ENCODE assay signal across 1 cellular context in the genomic region with DNA sequence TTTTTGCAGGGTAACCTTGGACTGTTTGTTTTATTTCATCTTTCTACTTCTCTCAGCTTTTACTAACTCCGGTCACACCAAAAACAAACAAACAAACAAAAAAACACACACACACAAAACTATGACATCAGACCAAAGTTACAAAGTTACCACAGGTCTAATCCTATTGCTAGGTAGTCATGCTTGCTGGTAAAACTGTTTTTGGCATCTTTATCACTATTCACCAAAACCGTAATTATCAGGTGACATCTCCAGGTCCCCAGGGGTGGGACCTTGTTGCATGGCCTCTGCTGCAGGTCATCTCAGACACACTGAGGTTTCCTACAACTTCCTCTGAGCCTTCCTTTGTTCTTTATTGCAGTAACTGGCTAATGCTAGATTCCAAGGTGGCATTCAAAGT.
TF ChIP-seq lines count a peak whose summit lies in the region.

No MANE protein-coding gene starts in this region.

TF ChIP-seq in GM23338, 12 proteins besides CTCF, POLR2A, EP300 and RAD21 (continued from another document):
- TF ChIP-seq EZH2 (IDR thresholded peaks at IDR 0.05; ENCODE audit: low read depth, unreplicated experiment) (no peak), ZNF331 (CRISPR knock-in tag; IDR thresholded peaks at IDR 0.05; ENCODE audit: low read depth) (no peak), POLR2AphosphoS5 (IDR thresholded peaks at IDR 0.05; ENCODE audit: low read depth) (no peak), CREB1 (CRISPR knock-in tag; IDR thresholded peaks at IDR 0.05; ENCODE audit: low read depth) (no peak), EZH2phosphoT487 (IDR thresholded peaks at IDR 0.05; ENCODE audit: unreplicated experiment) (no peak), NANOG (IDR thresholded peaks at IDR 0.05; ENCODE audit: borderline replicate concordance) (no peak), JUNB (IDR thresholded peaks at IDR 0.05; ENCODE audit: unreplicated experiment) (no peak)
- TF ChIP-seq, protein P1, sequence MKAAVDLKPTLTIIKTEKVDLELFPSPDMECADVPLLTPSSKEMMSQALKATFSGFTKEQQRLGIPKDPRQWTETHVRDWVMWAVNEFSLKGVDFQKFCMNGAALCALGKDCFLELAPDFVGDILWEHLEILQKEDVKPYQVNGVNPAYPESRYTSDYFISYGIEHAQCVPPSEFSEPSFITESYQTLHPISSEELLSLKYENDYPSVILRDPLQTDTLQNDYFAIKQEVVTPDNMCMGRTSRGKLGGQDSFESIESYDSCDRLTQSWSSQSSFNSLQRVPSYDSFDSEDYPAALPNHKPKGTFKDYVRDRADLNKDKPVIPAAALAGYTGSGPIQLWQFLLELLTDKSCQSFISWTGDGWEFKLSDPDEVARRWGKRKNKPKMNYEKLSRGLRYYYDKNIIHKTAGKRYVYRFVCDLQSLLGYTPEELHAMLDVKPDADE (IDR thresholded peaks at IDR 0.05): no peak
- TF ChIP-seq, protein P2, sequence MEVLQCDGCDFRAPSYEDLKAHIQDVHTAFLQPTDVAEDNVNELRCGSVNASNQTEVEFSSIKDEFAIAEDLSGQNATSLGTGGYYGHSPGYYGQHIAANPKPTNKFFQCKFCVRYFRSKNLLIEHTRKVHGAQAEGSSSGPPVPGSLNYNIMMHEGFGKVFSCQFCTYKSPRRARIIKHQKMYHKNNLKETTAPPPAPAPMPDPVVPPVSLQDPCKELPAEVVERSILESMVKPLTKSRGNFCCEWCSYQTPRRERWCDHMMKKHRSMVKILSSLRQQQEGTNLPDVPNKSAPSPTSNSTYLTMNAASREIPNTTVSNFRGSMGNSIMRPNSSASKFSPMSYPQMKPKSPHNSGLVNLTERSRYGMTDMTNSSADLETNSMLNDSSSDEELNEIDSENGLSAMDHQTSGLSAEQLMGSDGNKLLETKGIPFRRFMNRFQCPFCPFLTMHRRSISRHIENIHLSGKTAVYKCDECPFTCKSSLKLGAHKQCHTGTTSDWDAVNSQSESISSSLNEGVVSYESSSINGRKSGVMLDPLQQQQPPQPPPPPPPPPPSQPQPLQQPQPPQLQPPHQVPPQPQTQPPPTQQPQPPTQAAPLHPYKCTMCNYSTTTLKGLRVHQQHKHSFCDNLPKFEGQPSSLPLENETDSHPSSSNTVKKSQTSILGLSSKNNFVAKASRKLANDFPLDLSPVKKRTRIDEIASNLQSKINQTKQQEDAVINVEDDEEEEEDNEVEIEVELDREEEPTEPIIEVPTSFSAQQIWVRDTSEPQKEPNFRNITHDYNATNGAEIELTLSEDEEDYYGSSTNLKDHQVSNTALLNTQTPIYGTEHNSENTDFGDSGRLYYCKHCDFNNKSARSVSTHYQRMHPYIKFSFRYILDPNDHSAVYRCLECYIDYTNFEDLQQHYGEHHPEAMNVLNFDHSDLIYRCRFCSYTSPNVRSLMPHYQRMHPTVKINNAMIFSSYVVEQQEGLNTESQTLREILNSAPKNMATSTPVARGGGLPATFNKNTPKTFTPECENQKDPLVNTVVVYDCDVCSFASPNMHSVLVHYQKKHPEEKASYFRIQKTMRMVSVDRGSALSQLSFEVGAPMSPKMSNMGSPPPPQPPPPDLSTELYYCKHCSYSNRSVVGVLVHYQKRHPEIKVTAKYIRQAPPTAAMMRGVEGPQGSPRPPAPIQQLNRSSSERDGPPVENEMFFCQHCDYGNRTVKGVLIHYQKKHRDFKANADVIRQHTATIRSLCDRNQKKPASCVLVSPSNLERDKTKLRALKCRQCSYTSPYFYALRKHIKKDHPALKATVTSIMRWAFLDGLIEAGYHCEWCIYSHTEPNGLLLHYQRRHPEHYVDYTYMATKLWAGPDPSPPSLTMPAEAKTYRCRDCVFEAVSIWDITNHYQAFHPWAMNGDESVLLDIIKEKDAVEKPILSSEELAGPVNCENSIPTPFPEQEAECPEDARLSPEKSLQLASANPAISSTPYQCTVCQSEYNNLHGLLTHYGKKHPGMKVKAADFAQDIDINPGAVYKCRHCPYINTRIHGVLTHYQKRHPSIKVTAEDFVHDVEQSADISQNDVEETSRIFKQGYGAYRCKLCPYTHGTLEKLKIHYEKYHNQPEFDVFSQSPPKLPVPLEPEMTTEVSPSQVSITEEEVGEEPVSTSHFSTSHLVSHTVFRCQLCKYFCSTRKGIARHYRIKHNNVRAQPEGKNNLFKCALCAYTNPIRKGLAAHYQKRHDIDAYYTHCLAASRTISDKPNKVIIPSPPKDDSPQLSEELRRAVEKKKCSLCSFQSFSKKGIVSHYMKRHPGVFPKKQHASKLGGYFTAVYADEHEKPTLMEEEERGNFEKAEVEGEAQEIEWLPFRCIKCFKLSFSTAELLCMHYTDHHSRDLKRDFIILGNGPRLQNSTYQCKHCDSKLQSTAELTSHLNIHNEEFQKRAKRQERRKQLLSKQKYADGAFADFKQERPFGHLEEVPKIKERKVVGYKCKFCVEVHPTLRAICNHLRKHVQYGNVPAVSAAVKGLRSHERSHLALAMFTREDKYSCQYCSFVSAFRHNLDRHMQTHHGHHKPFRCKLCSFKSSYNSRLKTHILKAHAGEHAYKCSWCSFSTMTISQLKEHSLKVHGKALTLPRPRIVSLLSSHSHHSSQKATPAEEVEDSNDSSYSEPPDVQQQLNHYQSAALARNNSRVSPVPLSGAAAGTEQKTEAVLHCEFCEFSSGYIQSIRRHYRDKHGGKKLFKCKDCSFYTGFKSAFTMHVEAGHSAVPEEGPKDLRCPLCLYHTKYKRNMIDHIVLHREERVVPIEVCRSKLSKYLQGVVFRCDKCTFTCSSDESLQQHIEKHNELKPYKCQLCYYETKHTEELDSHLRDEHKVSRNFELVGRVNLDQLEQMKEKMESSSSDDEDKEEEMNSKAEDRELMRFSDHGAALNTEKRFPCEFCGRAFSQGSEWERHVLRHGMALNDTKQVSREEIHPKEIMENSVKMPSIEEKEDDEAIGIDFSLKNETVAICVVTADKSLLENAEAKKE (CRISPR knock-in tag; IDR thresholded peaks at IDR 0.05): no peak
